13 cellular contexts compared by ENCODE assay signal in genomic region chr4:76697129-76697803, GRCh38.
DNase-seq lines count a peak whose midpoint lies in the region; ATAC-seq and TF ChIP-seq lines count a peak whose summit lies in the region.
"Had no signal": no experiment of that assay in that cellular context is flagged by ENCODE, and none has a peak within 500 bp of the region (broad histone marks: within the 10 kb centered on the region; RNA-seq: fewer than 3 reads in every experiment).

No MANE protein-coding gene starts in this region.

- no peak overlapping the region for H3K4me3 ChIP-seq in BLaER1
- H3K4me3 ChIP-seq in vagina, result no peak overlapping the region
- no peak overlapping the region for H3K4me3 ChIP-seq in heart left ventricle

- 73 to 87% (median 76%) methylated on average over 3 of the region's 3 CpGs for WGBS in heart left ventricle, 4 donors

- no peaks in the 10 kb centered on the region for H3K36me3 Mint-ChIP-seq in naive thymus-derived CD8-positive, alpha-beta T cell

- peak overlapping the region; percentile 27; the same call in 1 of the 2 replicates for H3K27ac ChIP-seq in BLaER1
- no peak overlapping the region for H3K27ac ChIP-seq in vagina
- H3K27ac ChIP-seq in heart left ventricle, result no peak overlapping the region

- TF ChIP-seq CTCF in vagina (IDR thresholded peaks at IDR 0.05), result no peak
- TF ChIP-seq CTCF in heart left ventricle (IDR thresholded peaks at IDR 0.05), result no peak

- peaks cover 39% of the 10 kb centered on the region for H3K36me3 ChIP-seq in BLaER1
- H3K36me3 ChIP-seq in vagina, result no peaks in the 10 kb centered on the region
- no peaks in the 10 kb centered on the region for H3K36me3 ChIP-seq in heart left ventricle
- H3K36me3 ChIP-seq: ascending aorta had no signal

- peaks cover 18 to 58% (median 42%) of the 10 kb centered on the region in 5 donors for H3K27me3 Mint-ChIP-seq in naive thymus-derived CD8-positive, alpha-beta T cell

- H3K4me2 ChIP-seq in BLaER1, result peak overlapping the region; percentile 70

- H3K4me3 Mint-ChIP-seq in naive thymus-derived CD8-positive, alpha-beta T cell, result no peak overlapping the region
- H3K4me3 Mint-ChIP-seq: activated B cell treated with CpG ODN at 0.5 μM for 24 hours; stimulated activated naive CD8-positive, alpha-beta T cell treated with anti-CD3 and anti-CD28 coated beads, Interleukin-15, Interleukin-2, amounts not matched to agents 100 ng/mL and 50 ng/mL, for 24 hours had no signal

- H3K27me3 ChIP-seq in BLaER1, result no peaks in the 10 kb centered on the region
- H3K27me3 ChIP-seq in vagina, result no peaks in the 10 kb centered on the region
- H3K27me3 ChIP-seq in heart left ventricle, result peaks cover 0 to 15% (median 0%) of the 10 kb centered on the region in 9 donors
- H3K27me3 ChIP-seq: ascending aorta had no signal

- H3K4me1 ChIP-seq in BLaER1 (peaks cover 74% of the 10 kb centered on the region), vagina (no peaks in the 10 kb centered on the region), heart left ventricle (peaks cover 0 to 8% (median 0%) of the 10 kb centered on the region in 12 donors)

- H4K20me1 ChIP-seq in BLaER1, result peaks cover 81% of the 10 kb centered on the region

- H3K9me3 ChIP-seq in BLaER1, result no peaks in the 10 kb centered on the region
- H3K9me3 ChIP-seq in vagina, result no peaks in the 10 kb centered on the region
- H3K9me3 ChIP-seq in heart left ventricle, result no peaks in the 10 kb centered on the region
- H3K9me3 ChIP-seq: ascending aorta had no signal

- peaks cover 0 to 6% (median 0%) of the 10 kb centered on the region in 9 donors for H3K9me3 Mint-ChIP-seq in naive thymus-derived CD8-positive, alpha-beta T cell
- H3K9me3 Mint-ChIP-seq: activated B cell treated with CpG ODN at 0.5 μM for 24 hours; stimulated activated naive CD8-positive, alpha-beta T cell treated with anti-CD3 and anti-CD28 coated beads, Interleukin-15, Interleukin-2, amounts not matched to agents 100 ng/mL and 50 ng/mL, for 24 hours had no signal

- H3K4me1 Mint-ChIP-seq in naive thymus-derived CD8-positive, alpha-beta T cell, result peaks cover 0 to 7% (median 3%) of the 10 kb centered on the region in 4 donors
- H3K4me1 Mint-ChIP-seq: activated B cell treated with CpG ODN at 0.5 μM for 24 hours had no signal

- H3K9ac ChIP-seq in BLaER1, result no peak overlapping the region

- DNase-seq in vagina (ENCODE audit: extremely low spot score in 2 of 2) (no peak), heart left ventricle (no peak), NCI-H2227 (lab: John Stamatoyannopoulos, UW; ENCODE audit: unreplicated experiment) (no peak)
- DNase-seq in naive thymus-derived CD8-positive, alpha-beta T cell, result no peak
- DNase-seq: activated B cell treated with CpG ODN at 0.5 μM for 24 hours, Kasumi-1, mesenchymal stem cell had no signal

- POLR2A ChIA-PET in naive thymus-derived CD8-positive, alpha-beta T cell (lab: Charles Lee), result no interaction called here

- no peak for TF ChIP-seq POLR2A in vagina (IDR thresholded peaks at IDR 0.05)
- no peak for TF ChIP-seq POLR2A in heart left ventricle (IDR thresholded peaks at IDR 0.05)

- intact Hi-C loops in vagina (cut with DNase I), result no loop called here
- intact Hi-C loops in heart left ventricle (cut with DNase I), result no loop called here

- peak; percentile 71 for ATAC-seq in GM19043 (IDR thresholded peaks at IDR 0.05; ENCODE audit: low read depth, unreplicated experiment)
- peak; percentile 88 for ATAC-seq in HG02678 (IDR thresholded peaks at IDR 0.05; ENCODE audit: unreplicated experiment)
- peak; percentile 83 for ATAC-seq in HG03565 (IDR thresholded peaks at IDR 0.05; ENCODE audit: unreplicated experiment)
- no peak for ATAC-seq in naive thymus-derived CD8-positive, alpha-beta T cell
- ATAC-seq in heart left ventricle, result no peak

- peak overlapping the region in 1 of 10 donors; percentile 29 for H3K27ac Mint-ChIP-seq in naive thymus-derived CD8-positive, alpha-beta T cell
- H3K27ac Mint-ChIP-seq: activated B cell treated with CpG ODN at 0.5 μM for 24 hours; stimulated activated naive CD8-positive, alpha-beta T cell treated with anti-CD3 and anti-CD28 coated beads, Interleukin-15, Interleukin-2, amounts not matched to agents 100 ng/mL and 50 ng/mL, for 24 hours had no signal

Comparison
In these comparisons a context has a peak if more than half of its experiments do, and no peak if none do; other contexts are left out.
1. ATAC-seq: peak in GM19043 (single experiment), HG02678 (single experiment) and HG03565 (single experiment); none in naive thymus-derived CD8-positive, alpha-beta T cell (0 of 2) and heart left ventricle (0 of 4).